ENCODE assay signal across 33 cellular contexts in the genomic region with DNA sequence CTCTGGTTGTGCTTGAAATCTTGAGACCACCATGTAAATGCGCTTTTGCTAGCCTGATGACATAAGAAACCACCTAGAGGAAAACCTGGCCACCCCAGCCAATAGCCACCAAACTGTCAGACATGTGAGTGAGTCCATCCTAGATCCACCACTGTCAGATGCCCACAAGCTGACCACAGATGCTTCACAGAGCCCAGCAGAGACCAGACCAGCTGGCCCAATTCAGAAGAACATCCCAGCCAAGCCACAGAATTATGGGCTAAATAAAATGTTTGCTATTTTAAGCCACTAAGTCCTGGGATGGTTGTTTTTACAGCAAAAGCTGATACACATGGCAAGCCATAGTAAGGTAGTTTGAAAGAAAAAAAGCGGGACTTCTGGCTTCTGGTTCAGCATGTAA.
"Had no signal": no experiment of that assay in that cellular context is flagged by ENCODE, and none has a peak within 500 bp of the region (broad histone marks: within the 10 kb centered on the region; RNA-seq: fewer than 3 reads in every experiment).

No MANE protein-coding gene starts in this region.

- H3K4me3 Mint-ChIP-seq: activated B cell treated with CpG ODN at 0.5 μM for 24 hours; activated CD4-positive, alpha-beta memory T cell treated with anti-CD3 and anti-CD28 coated beads, Interleukin-2, amount 10 ng/mL, durations not matched to agents 7 days and 5 days; activated naive CD4-positive, alpha-beta T cell treated with anti-CD3 and anti-CD28 coated beads for 36 hours; activated naive CD4-positive, alpha-beta T cell treated with anti-CD3 and anti-CD28 coated beads, Interleukin-2, amount 50 U/mL, for 24 hours; activated naive CD8-positive, alpha-beta T cell treated with anti-CD3 and anti-CD28 coated beads for 36 hours; activated naive CD8-positive, alpha-beta T cell treated with anti-CD3 and anti-CD28 coated beads, Interleukin-2, amount 50 U/mL, for 24 hours; activated T-cell treated with anti-CD3 and anti-CD28 coated beads, Interleukin-2, amount 50 U/mL, for 24 hours; activated T-cell treated with anti-CD3 and anti-CD28 coated beads, Interleukin-2, amount 50 U/mL, for 72 hours; effector memory CD8-positive, alpha-beta T cell; T-helper 17 cell; T-helper 2 cell treated with Interferon-gamma antibody and Interleukin-4, amounts not matched to agents 5 μg/mL and 100 μg/mL, for 36 hours had no signal

- H3K4me3 ChIP-seq: adrenal gland, body of pancreas, esophagus muscularis mucosa, gastroesophageal sphincter, heart right ventricle, hepatocyte had no signal

- H3K79me2 ChIP-seq: hepatocyte had no signal

- H3K27ac Mint-ChIP-seq: activated B cell treated with CpG ODN at 0.5 μM for 24 hours; activated CD4-positive, alpha-beta memory T cell treated with anti-CD3 and anti-CD28 coated beads, Interleukin-2, amount 10 ng/mL, durations not matched to agents 7 days and 5 days; activated naive CD4-positive, alpha-beta T cell treated with anti-CD3 and anti-CD28 coated beads for 36 hours; activated naive CD4-positive, alpha-beta T cell treated with anti-CD3 and anti-CD28 coated beads, Interleukin-2, amount 50 U/mL, for 24 hours; activated naive CD8-positive, alpha-beta T cell treated with anti-CD3 and anti-CD28 coated beads for 36 hours; activated naive CD8-positive, alpha-beta T cell treated with anti-CD3 and anti-CD28 coated beads, Interleukin-2, amount 50 U/mL, for 24 hours; activated T-cell treated with anti-CD3 and anti-CD28 coated beads, Interleukin-2, amount 50 U/mL, for 24 hours; activated T-cell treated with anti-CD3 and anti-CD28 coated beads, Interleukin-2, amount 50 U/mL, for 72 hours; effector memory CD8-positive, alpha-beta T cell; T-helper 17 cell; T-helper 2 cell treated with Interferon-gamma antibody and Interleukin-4, amounts not matched to agents 5 μg/mL and 100 μg/mL, for 36 hours had no signal

- H3K4me1 ChIP-seq: adrenal gland, body of pancreas, esophagus muscularis mucosa, foreskin keratinocyte, gastroesophageal sphincter, heart right ventricle had no signal

- ATAC-seq: activated CD4-positive, CD25-positive, alpha-beta regulatory T cell treated with anti-CD3 and anti-CD28 coated beads, Interleukin-2, amount 50 U/mL, for 24 hours; activated naive CD8-positive, alpha-beta T cell treated with anti-CD3 and anti-CD28 coated beads, Interleukin-2, amount 50 U/mL, for 24 hours; activated T-cell treated with anti-CD3 and anti-CD28 coated beads, Interleukin-2, amount 50 U/mL, for 72 hours; body of pancreas; effector memory CD8-positive, alpha-beta T cell; foreskin keratinocyte; gastroesophageal sphincter; heart right ventricle; T-helper 17 cell had no signal

- DNase-seq: activated B cell treated with CpG ODN at 0.5 μM for 24 hours; activated CD4-positive, alpha-beta memory T cell treated with anti-CD3 and anti-CD28 coated beads, Interleukin-2, amount 10 ng/mL, durations not matched to agents 7 days and 5 days; activated CD4-positive, alpha-beta T cell treated with anti-CD3 and anti-CD28 coated beads for 48 hours; activated CD8-positive, alpha-beta memory T cell treated with anti-CD3 and anti-CD28 coated beads, Interleukin-2, amount 50 U/mL, for 48 hours; activated effector memory CD4-positive, alpha-beta T cell treated with Interleukin-2 at 50 U/mL for 16 hours; activated gamma-delta T cell treated with Interleukin-2 at 50 U/mL for 16 hours; activated naive CD4-positive, alpha-beta T cell treated with anti-CD3 and anti-CD28 coated beads for 36 hours; activated naive CD8-positive, alpha-beta T cell treated with anti-CD3 and anti-CD28 coated beads for 36 hours; activated naive CD8-positive, alpha-beta T cell treated with anti-CD3 and anti-CD28 coated beads, Interleukin-2, amount 50 U/mL, for 24 hours; activated T-cell treated with anti-CD3 and anti-CD28 coated beads for 4 hours; activated T-cell treated with anti-CD3 and anti-CD28 coated beads, Interleukin-2, amount 50 U/mL, for 24 hours; activated T-cell treated with anti-CD3 and anti-CD28 coated beads, Interleukin-2, amount 50 U/mL, for 72 hours; adrenal gland; amygdala; aorta; body of pancreas; cortex of kidney; dermis blood vessel endothelial cell; effector CD4-positive, alpha-beta T cell; effector memory CD8-positive, alpha-beta T cell; erythroblast; foreskin keratinocyte; heart right ventricle; T-helper 1 cell; T-helper 17 cell; T1000; WERI-Rb-1 had no signal

- H3K4me1 Mint-ChIP-seq: activated CD4-positive, alpha-beta memory T cell treated with anti-CD3 and anti-CD28 coated beads, Interleukin-2, amount 10 ng/mL, durations not matched to agents 7 days and 5 days; activated naive CD4-positive, alpha-beta T cell treated with anti-CD3 and anti-CD28 coated beads, Interleukin-2, amount 50 U/mL, for 24 hours; activated naive CD8-positive, alpha-beta T cell treated with anti-CD3 and anti-CD28 coated beads for 36 hours; activated naive CD8-positive, alpha-beta T cell treated with anti-CD3 and anti-CD28 coated beads, Interleukin-2, amount 50 U/mL, for 24 hours; T-helper 17 cell had no signal

- H3K27me3 Mint-ChIP-seq: activated CD4-positive, alpha-beta memory T cell treated with anti-CD3 and anti-CD28 coated beads, Interleukin-2, amount 10 ng/mL, durations not matched to agents 7 days and 5 days; activated naive CD4-positive, alpha-beta T cell treated with anti-CD3 and anti-CD28 coated beads, Interleukin-2, amount 50 U/mL, for 24 hours; activated naive CD8-positive, alpha-beta T cell treated with anti-CD3 and anti-CD28 coated beads for 36 hours; activated naive CD8-positive, alpha-beta T cell treated with anti-CD3 and anti-CD28 coated beads, Interleukin-2, amount 50 U/mL, for 24 hours; activated T-cell treated with anti-CD3 and anti-CD28 coated beads, Interleukin-2, amount 50 U/mL, for 24 hours; effector memory CD8-positive, alpha-beta T cell; T-helper 17 cell had no signal

- H3K4me2 ChIP-seq: hepatocyte had no signal

- H3K27ac ChIP-seq: adrenal gland, body of pancreas, esophagus muscularis mucosa, foreskin keratinocyte, gastroesophageal sphincter, heart right ventricle, hepatocyte, WERI-Rb-1 had no signal

- H3K27me3 ChIP-seq: adrenal gland, body of pancreas, esophagus muscularis mucosa, foreskin keratinocyte, gastroesophageal sphincter, heart right ventricle, hepatocyte had no signal

- H3K9me3 Mint-ChIP-seq: activated CD4-positive, alpha-beta memory T cell treated with anti-CD3 and anti-CD28 coated beads, Interleukin-2, amount 10 ng/mL, durations not matched to agents 7 days and 5 days had no signal

- H2AFZ ChIP-seq: hepatocyte had no signal

- H3K36me3 Mint-ChIP-seq: activated naive CD4-positive, alpha-beta T cell treated with anti-CD3 and anti-CD28 coated beads, Interleukin-2, amount 50 U/mL, for 24 hours; activated naive CD8-positive, alpha-beta T cell treated with anti-CD3 and anti-CD28 coated beads for 36 hours had no signal

- H3K36me3 ChIP-seq: adrenal gland, esophagus muscularis mucosa, gastroesophageal sphincter, heart right ventricle, WERI-Rb-1 had no signal
